In genomic region chr1:206128192-206128591, GRCh38 we compare ENCODE assay signal across 24 cellular contexts. TPM values are rescaled to one million over a fixed set of nuclear protein-coding genes. Genes with fewer than 3 reads are reported as not detected.
DNase-seq lines count a peak whose midpoint lies in the region; ATAC-seq, FAIRE-seq and TF ChIP-seq lines count a peak whose summit lies in the region.
"Had no signal": no experiment of that assay in that cellular context is flagged by ENCODE, and none has a peak within 500 bp of the region (broad histone marks: within the 10 kb centered on the region; RNA-seq: fewer than 3 reads in every experiment).

No MANE protein-coding gene starts in this region.

- no peaks in the 10 kb centered on the region for H3K9me2 ChIP-seq in PC-3 (replicated peaks; ENCODE audit: low read length)

- peaks cover 7% of the 10 kb centered on the region for H3K9me3 Mint-ChIP-seq in mesothelial cell of epicardium
- H3K9me3 Mint-ChIP-seq: activated naive CD4-positive, alpha-beta T cell treated with anti-CD3 and anti-CD28 coated beads for 36 hours; natural killer cell; T-cell had no signal

- no peak overlapping the region for H3K9ac ChIP-seq in PC-3 (ENCODE audit: low read length)
- H3K9ac ChIP-seq: parathyroid adenoma had no signal

- ATAC-seq in PC-3 = peak; percentile 53
- ATAC-seq in HG02588 (IDR thresholded peaks at IDR 0.05; ENCODE audit: unreplicated experiment) = no peak
- ATAC-seq: HCT116, K562, natural killer cell, T-cell had no signal

- H3K4me1 Mint-ChIP-seq in mesothelial cell of epicardium = no peaks in the 10 kb centered on the region
- H3K4me1 Mint-ChIP-seq: natural killer cell, T-cell had no signal

- no peaks in the 10 kb centered on the region for H3K79me2 ChIP-seq in PC-3 (ENCODE audit: low read length)
- H3K79me2 ChIP-seq: hepatocyte, parathyroid adenoma had no signal

- no peak for TF ChIP-seq CTCF in PC-3 (conservative IDR thresholded peaks at IDR 0.05; ENCODE audit: low read depth, low read length)
- no peak for TF ChIP-seq CTCF in bronchial epithelial cell (IDR thresholded peaks at IDR 0.05; ENCODE audit: insufficient read depth, low read length, severe bottlenecking)
- TF ChIP-seq CTCF in mesothelial cell of epicardium (IDR thresholded peaks at IDR 0.05; ENCODE audit: unreplicated experiment) = no peak

- H3K36me3 Mint-ChIP-seq in mesothelial cell of epicardium = no peaks in the 10 kb centered on the region
- H3K36me3 Mint-ChIP-seq: natural killer cell, T-cell had no signal

- BruUV-seq in PC-3 (replicated peaks; lab: Mats Ljungman, UMichigan) = no TSS peak

- H3K27ac Mint-ChIP-seq in mesothelial cell of epicardium = no peak overlapping the region
- H3K27ac Mint-ChIP-seq: activated naive CD4-positive, alpha-beta T cell treated with anti-CD3 and anti-CD28 coated beads for 36 hours; natural killer cell; T-cell had no signal

- H3K27me3 ChIP-seq in PC-3 (ENCODE audit: low read length) (peaks cover 23% of the 10 kb centered on the region), bronchial epithelial cell (ENCODE audit: control insufficient read depth, insufficient read depth, low read length) (no peaks in the 10 kb centered on the region)
- H3K27me3 ChIP-seq: hepatocyte, tibial nerve had no signal

- no peak overlapping the region for H3K4me3 Mint-ChIP-seq in mesothelial cell of epicardium
- H3K4me3 Mint-ChIP-seq: activated naive CD4-positive, alpha-beta T cell treated with anti-CD3 and anti-CD28 coated beads for 36 hours; natural killer cell; T-cell had no signal

- POLR2A ChIA-PET in PC-3 (lab: Charles Lee; ENCODE audit: unreplicated experiment) = no interaction called here

- no peak overlapping the region for H3K4me2 ChIP-seq in PC-3 (ENCODE audit: low read length)
- H3K4me2 ChIP-seq: hepatocyte had no signal

- peaks cover 23% of the 10 kb centered on the region for H3K27me3 Mint-ChIP-seq in mesothelial cell of epicardium (ENCODE audit: low read depth)

- FAIRE-seq in bronchial epithelial cell (lab: Jason Lieb, UNC) = no peak
- FAIRE-seq: astrocyte, K562, RCC 7860 had no signal

- no peak overlapping the region for H3K27ac ChIP-seq in PC-3 (ENCODE audit: low read length)
- H3K27ac ChIP-seq: hepatocyte, parathyroid adenoma, tibial nerve had no signal

- no peaks in the 10 kb centered on the region for H4K20me1 ChIP-seq in PC-3 (ENCODE audit: low read length)

- no peaks in the 10 kb centered on the region for H3F3A ChIP-seq in PC-3 (ENCODE audit: low read length, unreplicated experiment)

- DNase-seq in M059J (ENCODE audit: low read depth) (peak; percentile 80), PC-3 (peak; percentile 65), bronchial epithelial cell (ENCODE audit: low read depth) (peak; percentile 41), renal cortical epithelial cell (ENCODE audit: low read depth) (peak; percentile 25), mesenteric fat pad (ENCODE audit: low spot score) (no peak), mesothelial cell of epicardium (ENCODE audit: low spot score in 2 of 2, unreplicated experiment in 2 of 2) (no peak)
- DNase-seq: activated naive CD4-positive, alpha-beta T cell treated with anti-CD3 and anti-CD28 coated beads for 36 hours; DMS79 treated with DMSO at 0.1 percent for 48 hours; effector memory CD4-positive, alpha-beta T cell; islet precursor cell; natural killer cell; NCI-H748 treated with DMSO at 0.1 percent for 48 hours; stimulated activated naive CD4-positive, alpha-beta T cell; T-cell had no signal

- H3K36me3 ChIP-seq in PC-3 (ENCODE audit: low read depth, low read length) (0 out of 2 replicates have a peak, but pooled peaks cover 3% of the 10 kb centered on the region), bronchial epithelial cell (ENCODE audit: control insufficient read depth, insufficient read depth, low read length) (no peaks in the 10 kb centered on the region)
- H3K36me3 ChIP-seq: tibial nerve had no signal

- intact Hi-C loops in PC-3 (cut with micrococcal nuclease) = no loop called here

- H3K4me3 ChIP-seq in PC-3 (ENCODE audit: low read length) (no peak overlapping the region), bronchial epithelial cell (ENCODE audit: low read depth, low read length) (no peak overlapping the region)
- H3K4me3 ChIP-seq: hepatocyte, K562, tibial nerve had no signal

- no peaks in the 10 kb centered on the region for H3K9me3 ChIP-seq in PC-3 (ENCODE audit: low read length)
- H3K9me3 ChIP-seq: tibial nerve had no signal

- CTCF ChIA-PET in PC-3 (lab: Charles Lee) = no interaction called here

- 0 out of 2 replicates have a peak, but pooled peaks cover 5% of the 10 kb centered on the region for H3K4me1 ChIP-seq in PC-3 (ENCODE audit: insufficient read depth, low read length)
- H3K4me1 ChIP-seq: parathyroid adenoma, tibial nerve had no signal

- no peak overlapping the region for H2AFZ ChIP-seq in PC-3 (ENCODE audit: low read length)
- H2AFZ ChIP-seq: hepatocyte, parathyroid adenoma had no signal

RNA-seq across cellular contexts. Expression of gene AVPR1B, which starts 11.0 kb away (rescaled TPM):
- not detected in 2 replicates for total RNA-seq in M059J (2014; rRNA removed; shearing (Covaris generic))
- total RNA-seq in PC-3 (2014; rRNA removed) = 0.22 TPM in 1 of 2 replicates, not detected in the other
- total RNA-seq in bronchial epithelial cell = not detected in 2 replicates
- not detected in 2 replicates for total RNA-seq in renal cortical epithelial cell
- not detected for total RNA-seq in mesenteric fat pad
- not detected in 3 replicates for total RNA-seq in mesothelial cell of epicardium
- total RNA-seq: activated naive CD4-positive, alpha-beta T cell treated with anti-CD3 and anti-CD28 coated beads for 36 hours; astrocyte; cerebellum; hepatocyte; K562; lung microvascular endothelial cell; natural killer cell; tibial nerve had no signal

Comparison
In these comparisons a context has a peak if more than half of its experiments do, and no peak if none do; other contexts are left out.
1. DNase-seq: peak in M059J (single experiment), PC-3 (single experiment), bronchial epithelial cell (single experiment) and renal cortical epithelial cell (single experiment); none in mesenteric fat pad (single experiment) and mesothelial cell of epicardium (0 of 2).